Comparison of ENCODE assay signal across 24 cellular contexts in the genomic region with DNA sequence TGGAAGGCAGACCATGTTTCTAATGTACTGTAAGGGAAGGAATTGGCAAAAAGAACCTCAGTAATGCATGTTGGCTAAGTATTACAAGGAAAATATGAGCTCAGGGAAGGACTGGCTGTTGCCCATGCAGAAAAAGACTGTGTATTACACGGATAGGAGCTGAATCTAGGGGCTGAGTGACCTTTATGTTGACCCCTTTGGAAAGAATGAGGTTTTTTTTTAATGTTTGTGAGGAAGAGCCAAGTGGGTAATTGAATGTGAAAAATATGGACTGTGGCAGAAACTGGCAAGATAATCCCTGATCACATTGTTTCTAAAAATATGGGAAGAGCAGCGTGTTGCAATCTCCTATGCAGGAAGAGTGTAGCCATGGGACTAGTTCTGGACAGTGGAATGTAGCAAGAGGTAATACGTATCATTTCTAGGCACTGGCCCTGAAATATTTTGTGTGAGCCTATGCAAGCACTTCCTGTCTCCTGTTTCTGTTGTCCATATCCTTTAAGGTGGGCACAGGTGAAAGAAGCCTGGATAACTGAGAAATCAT.
"Had no signal": no experiment of that assay in that cellular context is flagged by ENCODE, and none has a peak within 500 bp of the region (broad histone marks: within the 10 kb centered on the region; RNA-seq: fewer than 3 reads in every experiment).

No MANE protein-coding gene starts in this region.

- DNase-seq: activated CD4-positive, alpha-beta T cell treated with anti-CD3 and anti-CD28 coated beads, Interleukin-2, amount 10 ng/mL, durations not matched to agents 7 days and 5 days; activated CD4-positive, CD25-positive, alpha-beta regulatory T cell; activated CD8-positive, alpha-beta memory T cell treated with anti-CD3 and anti-CD28 coated beads, Interleukin-2, amount 50 U/mL, for 48 hours; activated CD8-positive, alpha-beta T cell treated with anti-CD3 and anti-CD28 coated beads for 36 hours; activated naive CD4-positive, alpha-beta T cell; activated T-cell treated with anti-CD3 and anti-CD28 coated beads, Interleukin-2, amount 50 U/mL, for 1 hour; amygdala; MM.1S; NCI-H1105 treated with DMSO at 0.1 percent for 48 hours; NCI-H1436 treated with DMSO at 0.1 percent for 48 hours; NCI-H1930; NCI-H2171; NCI-H2227 treated with DMSO at 0.1 percent for 48 hours; NCI-H446 treated with DMSO at 0.1 percent for 48 hours; NCI-H524 treated with DMSO at 0.1 percent for 48 hours; NCI-H748 treated with DMSO at 0.1 percent for 48 hours; SIG-M5; T-cell; T-helper 2 cell; T1000 had no signal

- H3K36me3 Mint-ChIP-seq: activated naive CD4-positive, alpha-beta T cell treated with anti-CD3 and anti-CD28 coated beads, Interleukin-2, amount 50 U/mL, for 24 hours; brain; T-cell had no signal

- H3K27ac ChIP-seq: SK-N-MC, VCaP had no signal

- H3K27me3 Mint-ChIP-seq: activated CD4-positive, alpha-beta T cell treated with anti-CD3 and anti-CD28 coated beads, Interleukin-2, amount 10 ng/mL, durations not matched to agents 7 days and 5 days; activated CD8-positive, alpha-beta T cell treated with anti-CD3 and anti-CD28 coated beads for 36 hours; T-cell had no signal

- H3K27ac Mint-ChIP-seq: activated CD4-positive, alpha-beta T cell treated with anti-CD3 and anti-CD28 coated beads, Interleukin-2, amount 10 ng/mL, durations not matched to agents 7 days and 5 days; activated CD8-positive, alpha-beta T cell treated with anti-CD3 and anti-CD28 coated beads for 36 hours; activated naive CD4-positive, alpha-beta T cell treated with anti-CD3 and anti-CD28 coated beads, Interleukin-2, amount 50 U/mL, for 24 hours; brain; T-cell had no signal

- H3K4me3 Mint-ChIP-seq: activated CD4-positive, alpha-beta T cell treated with anti-CD3 and anti-CD28 coated beads, Interleukin-2, amount 10 ng/mL, durations not matched to agents 7 days and 5 days; activated CD8-positive, alpha-beta T cell treated with anti-CD3 and anti-CD28 coated beads for 36 hours; activated naive CD4-positive, alpha-beta T cell treated with anti-CD3 and anti-CD28 coated beads, Interleukin-2, amount 50 U/mL, for 24 hours; brain; T-cell had no signal

- ATAC-seq: activated CD8-positive, alpha-beta T cell treated with anti-CD3 and anti-CD28 coated beads for 36 hours; T-cell had no signal

- H3K4me3 ChIP-seq: SK-N-MC had no signal

- H3K4me1 Mint-ChIP-seq: activated CD4-positive, alpha-beta T cell treated with anti-CD3 and anti-CD28 coated beads, Interleukin-2, amount 10 ng/mL, durations not matched to agents 7 days and 5 days; activated naive CD4-positive, alpha-beta T cell treated with anti-CD3 and anti-CD28 coated beads, Interleukin-2, amount 50 U/mL, for 24 hours; brain; T-cell had no signal
